In genomic region chr12:121805171-121805687, GRCh38 we compare ENCODE assay signal across 8 cellular contexts. TPM values are rescaled to one million over a fixed set of nuclear protein-coding genes. Genes with fewer than 3 reads are reported as not detected.
A peak's percentile ranks its signal among the peaks of the same experiment; 100 is the strongest.
DNase-seq lines count a peak whose midpoint lies in the region; ATAC-seq and TF ChIP-seq lines count a peak whose summit lies in the region.

No MANE protein-coding gene starts in this region.

- peak; percentile 53 for DNase-seq in ELF-1 (ENCODE audit: low read depth, low spot score)
- DNase-seq in NCI-H345 (lab: John Stamatoyannopoulos, UW): peak; percentile 22
- DNase-seq in caudate nucleus (lab: John Stamatoyannopoulos, UW): peak in 3 of 61 donors; percentile 11 to 14 (median 12)
- DNase-seq in memory B cell (ENCODE audit: low spot score in 2 of 2): peak; percentile 25 to 62
- DNase-seq in uterus: peak in 1 of 2 donors; percentile 34
- no peak for DNase-seq in HCEC 1CT

- H3K4me3 ChIP-seq in uterus: peak overlapping the region; percentile 79 to 85

- H3K36me3 ChIP-seq in uterus: no peaks in the 10 kb centered on the region

- no peak for TF ChIP-seq CTCF in uterus (IDR thresholded peaks at IDR 0.05)

- ATAC-seq in memory B cell (ENCODE audit: low read depth) (no peak), HG02642 (IDR thresholded peaks at IDR 0.05; ENCODE audit: poor library complexity, unreplicated experiment) (no peak), HG03342 (IDR thresholded peaks at IDR 0.05; ENCODE audit: unreplicated experiment) (no peak)

- H3K36me3 Mint-ChIP-seq in memory B cell: peaks cover 11% of the 10 kb centered on the region

- intact Hi-C loops in uterus (cut with DNase I; ENCODE audit: low total_unique reads): no loop called here

- no peak for TF ChIP-seq POLR2A in uterus (IDR thresholded peaks at IDR 0.05)

- no peaks in the 10 kb centered on the region for H3K27me3 Mint-ChIP-seq in memory B cell

- peaks cover 24% of the 10 kb centered on the region for H3K4me1 Mint-ChIP-seq in memory B cell

- H3K4me1 ChIP-seq in uterus: peaks cover 0 to 18% of the 10 kb centered on the region in 2 donors

- H3K27ac ChIP-seq in caudate nucleus (ENCODE audit: low read depth, low read length): peak overlapping the region; percentile 67
- H3K27ac ChIP-seq in uterus: peak overlapping the region; percentile 100

- H3K27me3 ChIP-seq in uterus: no peaks in the 10 kb centered on the region

- peak overlapping the region; percentile 90 for H3K27ac Mint-ChIP-seq in memory B cell

- H3K4me3 Mint-ChIP-seq in memory B cell: peak overlapping the region; percentile 97

- H3K9me3 Mint-ChIP-seq in memory B cell: no peaks in the 10 kb centered on the region

- H3K9me3 ChIP-seq in uterus: no peaks in the 10 kb centered on the region

RNA-seq across cellular contexts. Expression of gene SETD1B, which starts 1.4 kb away (rescaled TPM):
- total RNA-seq in uterus: 10 to 100 TPM in 1 of 4 donors, 1 to 10 TPM in 3; 1.3 to 63.6 (median 5.6) TPM

RNA-seq across cellular contexts. Expression of gene RHOF, which starts 11.7 kb away (rescaled TPM):
- total RNA-seq in uterus: 10 to 100 TPM in 3 of 4 donors, 1 to 10 TPM in 1; 5.1 to 27.6 (median 13.1) TPM

RNA-seq across cellular contexts. Expression of gene HPD, which starts 53.4 kb away (rescaled TPM):
- 1 to 10 TPM in 1 of 4 donors, not detected in 3; 1.9 TPM for total RNA-seq in uterus
